In the genomic region with DNA sequence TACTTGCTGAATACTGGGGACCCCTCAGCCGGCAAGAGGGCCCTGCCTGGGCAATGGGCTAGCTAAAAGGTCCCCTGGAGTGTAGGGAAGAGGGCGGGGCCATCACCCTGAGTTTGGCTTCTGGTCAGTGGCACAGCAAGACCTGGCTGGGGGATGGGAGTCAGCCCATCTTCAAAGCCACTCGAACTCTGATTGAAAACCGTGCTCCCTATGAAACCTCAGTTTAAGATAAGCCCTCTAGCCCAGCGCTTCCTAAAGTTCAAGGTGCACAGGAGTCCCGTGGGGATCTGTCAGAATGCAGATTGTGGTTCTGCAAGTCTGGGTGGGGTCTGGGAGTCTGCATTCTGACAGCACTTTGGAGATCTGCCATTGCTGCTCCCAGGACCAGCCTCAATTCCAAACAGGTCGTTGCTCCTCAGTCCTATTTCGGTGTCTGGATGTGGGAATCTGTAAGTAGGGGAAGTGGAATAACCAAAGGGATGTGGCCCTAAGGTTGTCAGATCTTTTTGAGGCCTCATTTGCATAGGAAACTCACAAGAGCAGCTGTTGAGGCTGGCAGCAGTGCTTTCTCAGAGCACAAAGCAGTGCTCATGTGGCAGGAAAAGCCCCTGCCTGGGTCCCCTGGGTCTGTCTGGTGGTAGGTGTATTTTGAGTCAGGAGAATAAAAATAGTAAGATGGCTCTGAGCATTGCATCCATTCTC, we compare ENCODE assay signal across 13 cellular contexts.
DNase-seq lines count a peak whose midpoint lies in the region; ATAC-seq and TF ChIP-seq lines count a peak whose summit lies in the region.
"Had no signal": no experiment of that assay in that cellular context is flagged by ENCODE, and none has a peak within 500 bp of the region (broad histone marks: within the 10 kb centered on the region; RNA-seq: fewer than 3 reads in every experiment).

No MANE protein-coding gene starts in this region.

- no peaks in the 10 kb centered on the region for H3K79me2 ChIP-seq in OCI-LY3 (ENCODE audit: low read length)

- peak overlapping the region; percentile 39 for H3K4me3 ChIP-seq in OCI-LY3 (ENCODE audit: low read length)
- H3K4me3 ChIP-seq in stomach, result no peak overlapping the region
- H3K4me3 ChIP-seq in adrenal gland, result no peak overlapping the region
- H3K4me3 ChIP-seq: tibial artery had no signal

- no peak for TF ChIP-seq CTCF in OCI-LY3 (IDR thresholded peaks at IDR 0.05; ENCODE audit: low read depth, low read length)
- no peak for TF ChIP-seq CTCF in stomach (IDR thresholded peaks at IDR 0.05)
- TF ChIP-seq CTCF in adrenal gland (IDR thresholded peaks at IDR 0.05), result no peak

- intact Hi-C loops in Right ventricle myocardium inferior (cut with DNase I) (no loop called here), stomach (cut with DNase I; ENCODE audit: low total_unique reads) (no loop called here), adrenal gland (cut with DNase I) (no loop called here)

- WGBS in stomach, 5 donors, result 52 to 66% (median 65%) methylated on average over 6 to 8 of the region's 8 CpGs
- 77 to 82% (median 78%) methylated on average over 5 to 8 of the region's 8 CpGs for WGBS in adrenal gland, 4 donors

- H3K27ac ChIP-seq in OCI-LY3 (ENCODE audit: low read length) (no peak overlapping the region; the same call in 1 of the 2 replicates), stomach (no peak overlapping the region), adrenal gland (no peak overlapping the region)
- H3K27ac ChIP-seq: tibial artery had no signal

- H3K4me1 ChIP-seq in OCI-LY3 (ENCODE audit: low read length), result peaks cover 34% of the 10 kb centered on the region
- H3K4me1 ChIP-seq in stomach, result no peaks in the 10 kb centered on the region
- no peaks in the 10 kb centered on the region for H3K4me1 ChIP-seq in adrenal gland (replicated peaks in 1 of 2)
- H3K4me1 ChIP-seq: tibial artery had no signal

- H3K9me3 ChIP-seq in OCI-LY3 (ENCODE audit: insufficient read depth, low read length) (no peaks in the 10 kb centered on the region), stomach (no peaks in the 10 kb centered on the region), adrenal gland (replicated peaks in 1 of 3) (no peaks in the 10 kb centered on the region)
- H3K9me3 ChIP-seq: tibial artery had no signal

- no peak overlapping the region for H2AFZ ChIP-seq in OCI-LY3 (ENCODE audit: low read depth, low read length)

- TF ChIP-seq EP300 in stomach (IDR thresholded peaks at IDR 0.05), result no peak

- no peaks in the 10 kb centered on the region for H3K36me3 ChIP-seq in OCI-LY3 (replicated peaks; ENCODE audit: low read depth, low read length)
- H3K36me3 ChIP-seq in stomach, result no peaks in the 10 kb centered on the region
- H3K36me3 ChIP-seq in adrenal gland (replicated peaks in 1 of 2), result no peaks in the 10 kb centered on the region
- H3K36me3 ChIP-seq: tibial artery had no signal

- H3K4me2 ChIP-seq in OCI-LY3 (ENCODE audit: low read length), result peak overlapping the region; percentile 66

- TF ChIP-seq POLR2A in stomach (IDR thresholded peaks at IDR 0.05) (no peak), adrenal gland (IDR thresholded peaks at IDR 0.05) (no peak)

- DNase-seq in Right ventricle myocardium inferior (ENCODE audit: missing footprints), result no peak
- DNase-seq in stomach, result no peak
- no peak for DNase-seq in activated CD8-positive, alpha-beta memory T cell treated with anti-CD3 and anti-CD28 coated beads, Interleukin-2, amount 50 U/mL, for 4 hours
- no peak for DNase-seq in adrenal gland
- DNase-seq: activated T-cell treated with anti-CD3 and anti-CD28 coated beads, Interleukin-2, amount 50 U/mL, for 24 hours; head of caudate nucleus; NCI-H2029 treated with DMSO at 0.1 percent for 48 hours; stimulated activated CD4-positive, alpha-beta T cell treated with anti-CD3 and anti-CD28 coated beads, Interleukin-1b, Interleukin-23, amount 100 ng/mL, for 48 hours; tibial artery had no signal

- ATAC-seq in GM18508 (IDR thresholded peaks at IDR 0.05; ENCODE audit: insufficient read depth, unreplicated experiment), result peak; percentile 83
- peak; percentile 96 for ATAC-seq in GM21390 (IDR thresholded peaks at IDR 0.05; ENCODE audit: unreplicated experiment)
- peak; percentile 94 for ATAC-seq in HG03095 (IDR thresholded peaks at IDR 0.05; ENCODE audit: unreplicated experiment)
- ATAC-seq in Right ventricle myocardium inferior, result no peak

- H4K20me1 ChIP-seq in OCI-LY3 (ENCODE audit: insufficient read depth, low read length), result no peaks in the 10 kb centered on the region

- H3K9ac ChIP-seq in OCI-LY3 (ENCODE audit: low read length), result no peak overlapping the region

- H3K27me3 ChIP-seq in OCI-LY3 (ENCODE audit: low read depth, low read length), result no peaks in the 10 kb centered on the region
- no peaks in the 10 kb centered on the region for H3K27me3 ChIP-seq in stomach
- no peaks in the 10 kb centered on the region for H3K27me3 ChIP-seq in adrenal gland
- H3K27me3 ChIP-seq: tibial artery had no signal
